Comparison of ENCODE assay signal across 1 cellular context in the genomic region with DNA sequence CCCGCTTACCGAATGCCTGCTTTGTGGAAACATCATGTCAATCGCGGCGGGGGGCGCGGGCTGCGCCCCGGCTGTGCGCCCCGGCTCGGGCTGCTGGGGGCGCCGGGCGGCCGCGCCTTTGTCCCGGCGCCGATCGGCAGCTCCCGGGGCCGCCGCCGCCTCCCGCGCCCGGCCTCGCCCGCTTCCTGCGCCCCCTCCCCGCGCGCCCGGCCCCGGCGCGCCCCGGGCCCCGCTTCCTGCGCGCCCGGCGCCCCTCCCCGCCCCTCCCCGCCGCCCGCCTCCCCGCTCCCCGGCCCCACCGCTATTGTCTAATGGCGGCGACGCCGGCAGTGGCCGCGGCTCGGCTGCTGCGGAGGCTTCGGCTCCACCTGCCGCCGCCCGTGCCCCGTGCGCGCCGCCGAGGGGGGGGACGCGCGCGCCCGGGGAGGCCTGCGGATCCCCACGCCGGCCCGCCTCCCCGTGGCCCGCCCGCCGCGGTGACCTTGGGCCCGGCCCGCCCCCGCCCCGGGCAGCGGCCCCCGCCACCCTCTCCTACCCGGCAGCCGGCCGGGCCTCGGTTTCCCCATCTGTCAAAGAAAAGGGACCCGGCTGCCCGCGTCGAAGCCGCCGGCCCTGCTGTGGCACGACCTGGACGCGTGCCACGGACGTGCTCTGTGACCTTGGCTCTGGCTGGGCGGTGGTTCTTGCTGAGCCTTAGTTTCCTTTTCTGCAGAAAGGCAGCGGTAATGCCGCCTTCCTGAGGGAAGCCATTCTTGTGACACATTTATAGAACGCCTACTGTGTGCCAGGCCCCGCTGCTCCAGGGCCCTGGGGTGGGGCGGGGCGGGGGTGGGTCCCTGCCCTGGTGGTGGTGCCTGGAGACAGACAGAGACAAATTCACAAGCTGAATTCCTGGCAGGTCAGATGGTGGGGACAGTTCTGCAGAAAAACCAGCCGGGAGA.
A peak's percentile ranks its signal among the peaks of the same experiment; 100 is the strongest.
TF ChIP-seq lines count a peak whose summit lies in the region.

A gene with protein sequence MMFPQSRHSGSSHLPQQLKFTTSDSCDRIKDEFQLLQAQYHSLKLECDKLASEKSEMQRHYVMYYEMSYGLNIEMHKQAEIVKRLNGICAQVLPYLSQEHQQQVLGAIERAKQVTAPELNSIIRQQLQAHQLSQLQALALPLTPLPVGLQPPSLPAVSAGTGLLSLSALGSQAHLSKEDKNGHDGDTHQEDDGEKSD (minus strand): TSS at position 331 of the 941 bp plus-strand sequence. CDS start 295 bp downstream, at position 36.

TF ChIP-seq in H1, 55 proteins besides CTCF, POLR2A, EP300 and RAD21 (continued from another document):
- TF ChIP-seq, protein P1, sequence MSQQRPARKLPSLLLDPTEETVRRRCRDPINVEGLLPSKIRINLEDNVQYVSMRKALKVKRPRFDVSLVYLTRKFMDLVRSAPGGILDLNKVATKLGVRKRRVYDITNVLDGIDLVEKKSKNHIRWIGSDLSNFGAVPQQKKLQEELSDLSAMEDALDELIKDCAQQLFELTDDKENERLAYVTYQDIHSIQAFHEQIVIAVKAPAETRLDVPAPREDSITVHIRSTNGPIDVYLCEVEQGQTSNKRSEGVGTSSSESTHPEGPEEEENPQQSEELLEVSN (IDR thresholded peaks at IDR 0.05), result peak; percentile 43; the same call in 1 of the 2 replicates
- TF ChIP-seq KDM4A (IDR thresholded peaks at IDR 0.05; ENCODE audit: low read depth, low read length, severe bottlenecking), result peak; percentile 28
